ENCODE assay signal across 16 cellular contexts in the genomic region with DNA sequence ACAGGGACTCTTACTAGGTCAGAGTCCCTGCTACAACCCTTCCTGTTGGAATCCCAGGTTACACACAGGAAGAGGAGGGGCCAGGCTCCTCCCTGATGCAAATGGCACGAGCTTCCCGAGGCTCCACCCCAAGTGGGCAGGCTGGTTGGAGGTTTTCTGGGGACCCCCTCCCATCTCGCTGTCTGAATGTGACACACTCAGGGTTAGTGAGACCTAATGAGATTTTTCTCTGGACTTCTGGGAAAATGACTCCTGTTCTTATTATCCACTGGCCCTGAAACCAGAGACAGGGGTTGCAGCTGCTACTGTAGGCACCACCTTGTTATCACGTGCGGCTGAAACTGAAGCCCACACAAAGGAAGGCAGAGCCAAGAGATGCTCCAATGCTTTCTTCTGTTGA.
DNase-seq lines count a peak whose midpoint lies in the region; TF ChIP-seq lines count a peak whose summit lies in the region.
"Had no signal": no experiment of that assay in that cellular context is flagged by ENCODE, and none has a peak within 500 bp of the region (broad histone marks: within the 10 kb centered on the region; RNA-seq: fewer than 3 reads in every experiment).

No MANE protein-coding gene starts in this region.

- H3K4me1 ChIP-seq in DOHH2 (ENCODE audit: control insufficient read depth, low read length) (peaks cover 79% of the 10 kb centered on the region), MM.1S (ENCODE audit: low read length) (0 out of 2 replicates have a peak, but pooled peaks cover 5% of the 10 kb centered on the region), esophagus muscularis mucosa (peaks cover 0 to 17% (median 17%) of the 10 kb centered on the region in 4 donors), skeletal muscle tissue (ENCODE audit: control insufficient read depth in 3 of 3, insufficient read depth in 3 of 3, low read length in 3 of 3) (no peaks in the 10 kb centered on the region)

- H3K4me3 Mint-ChIP-seq in endothelial cell (ENCODE audit: unreplicated experiment): no peak overlapping the region
- H3K4me3 Mint-ChIP-seq: effector memory CD8-positive, alpha-beta T cell; naive thymus-derived CD4-positive, alpha-beta T cell had no signal

- H3K27ac ChIP-seq in DOHH2 (ENCODE audit: low read depth, low read length) (peak overlapping the region; percentile 48), MM.1S (ENCODE audit: low read length) (no peak overlapping the region), esophagus muscularis mucosa (replicated peaks in 1 of 4) (peak overlapping the region; percentile 29 to 57 (median 44)), skeletal muscle tissue (ENCODE audit: low read depth, low read length) (peak overlapping the region; percentile 67)
- H3K27ac ChIP-seq: HL-60, KMS-11 had no signal

- peaks cover 23% of the 10 kb centered on the region for H3K4me1 Mint-ChIP-seq in endothelial cell (ENCODE audit: unreplicated experiment)

- H3K4me2 ChIP-seq in DOHH2 (ENCODE audit: low read length) (peak overlapping the region; percentile 56), MM.1S (ENCODE audit: low read depth, low read length) (no peak overlapping the region)
- H3K4me2 ChIP-seq: KMS-11 had no signal

- 72% methylated on average over 2 of the region's 5 CpGs for WGBS in esophagus muscularis mucosa

- H3K79me2 ChIP-seq in DOHH2 (ENCODE audit: control insufficient read depth, low read length) (no peaks in the 10 kb centered on the region), MM.1S (ENCODE audit: low read length) (no peaks in the 10 kb centered on the region)

- H3K27me3 ChIP-seq in DOHH2 (ENCODE audit: control insufficient read depth, low read length): no peaks in the 10 kb centered on the region
- no peaks in the 10 kb centered on the region for H3K27me3 ChIP-seq in MM.1S (replicated peaks; ENCODE audit: insufficient read depth, low read length)
- no peaks in the 10 kb centered on the region for H3K27me3 ChIP-seq in esophagus muscularis mucosa
- peaks cover 0 to 3% (median 0%) of the 10 kb centered on the region in 3 donors for H3K27me3 ChIP-seq in skeletal muscle tissue (ENCODE audit: control insufficient read depth in 3 of 3, insufficient read depth in 3 of 3, low read length in 3 of 3)
- H3K27me3 ChIP-seq: left lung had no signal

- H3K9ac ChIP-seq in MM.1S (ENCODE audit: low read length): no peak overlapping the region
- no peak overlapping the region for H3K9ac ChIP-seq in skeletal muscle tissue (ENCODE audit: low read depth in 1 of 3, low read length in 3 of 3)
- H3K9ac ChIP-seq: KMS-11 had no signal

- H3K9me2 ChIP-seq in DOHH2 (replicated peaks; ENCODE audit: control insufficient read depth, low read length): no peaks in the 10 kb centered on the region
- no peaks in the 10 kb centered on the region for H3K9me2 ChIP-seq in MM.1S (replicated peaks; ENCODE audit: insufficient read depth, low read length)

- no peaks in the 10 kb centered on the region for H3K27me3 Mint-ChIP-seq in endothelial cell (ENCODE audit: unreplicated experiment)
- H3K27me3 Mint-ChIP-seq: effector memory CD8-positive, alpha-beta T cell had no signal

- H2AFZ ChIP-seq in MM.1S (ENCODE audit: low read length): peak overlapping the region; percentile 26; the same call in 1 of the 2 replicates

- H3F3A ChIP-seq in DOHH2 (ENCODE audit: control insufficient read depth, insufficient read depth): peaks cover 26% of the 10 kb centered on the region
- H3F3A ChIP-seq in MM.1S (ENCODE audit: insufficient read depth, low read length): no peaks in the 10 kb centered on the region

- no peak for TF ChIP-seq EP300 in esophagus muscularis mucosa (IDR thresholded peaks at IDR 0.05)

- no peak overlapping the region for H3K27ac Mint-ChIP-seq in endothelial cell (ENCODE audit: unreplicated experiment)
- H3K27ac Mint-ChIP-seq: effector memory CD8-positive, alpha-beta T cell had no signal

- H3K9me3 ChIP-seq in DOHH2 (ENCODE audit: control insufficient read depth, insufficient read depth, low read length) (peaks cover 10% of the 10 kb centered on the region; the same call in 1 of the 2 replicates), MM.1S (replicated peaks; ENCODE audit: insufficient read depth, low read length) (no peaks in the 10 kb centered on the region), esophagus muscularis mucosa (no peaks in the 10 kb centered on the region), skeletal muscle tissue (ENCODE audit: control insufficient read depth in 3 of 3, low read length in 3 of 3) (no peaks in the 10 kb centered on the region)

- H3K9me3 Mint-ChIP-seq in endothelial cell (ENCODE audit: unreplicated experiment): no peaks in the 10 kb centered on the region
- H3K9me3 Mint-ChIP-seq: effector memory CD8-positive, alpha-beta T cell had no signal

- H3K36me3 ChIP-seq in DOHH2 (ENCODE audit: control insufficient read depth, low read length): no peaks in the 10 kb centered on the region; the same call in 1 of the 2 replicates
- H3K36me3 ChIP-seq in MM.1S (replicated peaks; ENCODE audit: insufficient read depth, low read length): no peaks in the 10 kb centered on the region
- no peaks in the 10 kb centered on the region for H3K36me3 ChIP-seq in esophagus muscularis mucosa
- H3K36me3 ChIP-seq in skeletal muscle tissue (ENCODE audit: control insufficient read depth in 3 of 3, insufficient read depth in 3 of 3, low read length in 3 of 3): no peaks in the 10 kb centered on the region
- H3K36me3 ChIP-seq: left lung had no signal

- H4K20me1 ChIP-seq in DOHH2 (ENCODE audit: control insufficient read depth, insufficient read depth, low read depth, low read length) (no peaks in the 10 kb centered on the region), MM.1S (ENCODE audit: insufficient read depth, low read length) (no peaks in the 10 kb centered on the region)

- TF ChIP-seq CTCF in DOHH2 (IDR thresholded peaks at IDR 0.05; ENCODE audit: low read depth, low read length, poor library complexity, severe bottlenecking) (no peak), MM.1S (IDR thresholded peaks at IDR 0.05; ENCODE audit: low read length) (no peak), esophagus muscularis mucosa (IDR thresholded peaks at IDR 0.05) (no peak), endothelial cell (IDR thresholded peaks at IDR 0.05; ENCODE audit: unreplicated experiment) (no peak)

- intact Hi-C loops in esophagus muscularis mucosa (cut with DNase I): no loop called here

- TF ChIP-seq POLR2A in esophagus muscularis mucosa (IDR thresholded peaks at IDR 0.05; ENCODE audit: low read depth): no peak

- no peak for DNase-seq in MM.1S
- no peak for DNase-seq in esophagus muscularis mucosa (ENCODE audit: extremely low spot score)
- DNase-seq in stimulated activated naive CD4-positive, alpha-beta T cell (lab: John Stamatoyannopoulos, UW): no peak
- no peak for DNase-seq in endothelial cell (ENCODE audit: low spot score)
- DNase-seq in NCI-H774 (lab: John Stamatoyannopoulos, UW): no peak
- no peak for DNase-seq in HT-29 (ENCODE audit: low spot score)
- DNase-seq: activated effector memory CD4-positive, alpha-beta T cell treated with Interleukin-2 at 50 U/mL for 16 hours; cerebellar nuclear complex; effector memory CD8-positive, alpha-beta T cell; left lung; naive thymus-derived CD4-positive, alpha-beta T cell; T-helper 1 cell had no signal

- H3K4me3 ChIP-seq in DOHH2 (ENCODE audit: low read length) (peak overlapping the region; percentile 32), MM.1S (ENCODE audit: low read length) (no peak overlapping the region), esophagus muscularis mucosa (no peak overlapping the region), skeletal muscle tissue (ENCODE audit: low read length in 3 of 3) (no peak overlapping the region)
- H3K4me3 ChIP-seq: left lung had no signal

- no peaks in the 10 kb centered on the region for H3K36me3 Mint-ChIP-seq in endothelial cell (ENCODE audit: low read depth, unreplicated experiment)
